In the genomic region with DNA sequence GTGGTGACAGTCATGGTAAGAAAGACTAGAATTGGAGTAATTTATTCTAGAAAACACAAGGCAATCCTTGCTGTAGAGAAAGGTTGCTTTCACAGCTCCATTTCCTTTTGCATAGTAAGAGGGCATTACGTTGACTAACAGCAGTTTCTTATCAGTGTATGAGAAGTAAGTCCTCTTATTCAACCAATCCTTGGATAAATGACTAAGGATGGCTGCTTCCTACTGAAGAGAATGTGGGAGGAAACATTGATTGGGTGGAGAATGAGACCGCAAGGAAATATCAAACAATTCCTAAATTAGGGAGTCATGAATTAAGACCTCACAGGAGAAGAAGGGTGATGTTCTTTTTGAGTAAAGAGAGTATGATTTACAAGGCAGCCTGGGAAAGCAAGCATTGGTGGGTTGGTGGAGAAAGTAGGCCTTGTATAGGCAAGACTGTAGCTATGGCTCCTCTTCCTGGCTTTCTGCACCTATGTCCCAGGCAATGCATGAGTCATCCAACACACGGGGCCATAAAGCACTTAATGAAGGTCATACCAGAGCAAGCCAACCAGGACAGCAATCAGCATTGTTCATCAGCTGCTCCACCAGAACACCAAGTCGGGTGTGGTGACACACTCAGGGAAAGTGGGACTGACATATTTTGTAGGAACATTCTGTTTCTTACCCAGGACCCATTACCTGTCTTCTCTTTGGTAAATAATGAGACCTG, we compare ENCODE assay signal across 16 cellular contexts. TPM values are rescaled to one million over a fixed set of nuclear protein-coding genes. Genes with fewer than 3 reads are reported as not detected.
DNase-seq lines count a peak whose midpoint lies in the region; ATAC-seq, FAIRE-seq and TF ChIP-seq lines count a peak whose summit lies in the region.
"Had no signal": no experiment of that assay in that cellular context is flagged by ENCODE, and none has a peak within 500 bp of the region (broad histone marks: within the 10 kb centered on the region; RNA-seq: fewer than 3 reads in every experiment).

No MANE protein-coding gene starts in this region.

- H3K36me3 ChIP-seq in bronchial epithelial cell (ENCODE audit: control insufficient read depth, insufficient read depth, low read length): no peaks in the 10 kb centered on the region
- no peaks in the 10 kb centered on the region for H3K36me3 ChIP-seq in mesendoderm (ENCODE audit: control insufficient read depth, insufficient read depth, low read length)

- no peak overlapping the region for H2AK5ac ChIP-seq in mesendoderm (ENCODE audit: low read length)

- no peak overlapping the region for H4K8ac ChIP-seq in mesendoderm (ENCODE audit: low read depth, low read length)

- H3K18ac ChIP-seq in mesendoderm (ENCODE audit: low read length): no peak overlapping the region

- H3K27ac ChIP-seq in mesendoderm (ENCODE audit: low read depth, low read length): no peak overlapping the region
- H3K27ac ChIP-seq: SK-N-MC, skin epidermis had no signal

- ATAC-seq in GM19455 (IDR thresholded peaks at IDR 0.05; ENCODE audit: unreplicated experiment): no peak
- no peak for ATAC-seq in HG02798 (IDR thresholded peaks at IDR 0.05; ENCODE audit: poor library complexity, unreplicated experiment)
- ATAC-seq: stimulated activated effector memory CD8-positive, alpha-beta T cell treated with anti-CD3 and anti-CD28 coated beads, Interleukin-12 subunit alpha, Interleukin-12 subunit beta, amount 100 ng/mL, for 72 hours had no signal

- no peak overlapping the region for H4K5ac ChIP-seq in mesendoderm (ENCODE audit: low read length)

- H3K4me2 ChIP-seq in mesendoderm (ENCODE audit: low read length): no peak overlapping the region

- no peak overlapping the region for H3K56ac ChIP-seq in mesendoderm (ENCODE audit: low read length)

- TF ChIP-seq CTCF in bronchial epithelial cell (IDR thresholded peaks at IDR 0.05; ENCODE audit: insufficient read depth, low read length, severe bottlenecking): no peak

- H3K23ac ChIP-seq in mesendoderm (ENCODE audit: low read length): no peak overlapping the region

- no peak overlapping the region for H2BK15ac ChIP-seq in mesendoderm (replicated peaks; ENCODE audit: low read depth)

- H3K79me2 ChIP-seq in mesendoderm (ENCODE audit: control insufficient read depth, insufficient read depth, low read length): no peaks in the 10 kb centered on the region

- no CpG with 5 or more reads among the region's 4 CpGs for WGBS in mesendoderm (ENCODE audit: extremely low coverage, insufficient coverage, low lambda C conversion rate)

- no peaks in the 10 kb centered on the region for H3K27me3 ChIP-seq in bronchial epithelial cell (ENCODE audit: control insufficient read depth, insufficient read depth, low read length)
- no peaks in the 10 kb centered on the region for H3K27me3 ChIP-seq in mesendoderm (ENCODE audit: insufficient read depth, low read length, poor library complexity)

- H2BK5ac ChIP-seq in mesendoderm (ENCODE audit: low read length): no peak overlapping the region

- peak; percentile 47 for FAIRE-seq in bronchial epithelial cell (lab: Jason Lieb, UNC)

- H3K9ac ChIP-seq in mesendoderm (ENCODE audit: low read length): no peak overlapping the region

- H2BK120ac ChIP-seq in mesendoderm (ENCODE audit: low read depth, low read length): no peak overlapping the region

- H3K4me3 ChIP-seq in bronchial epithelial cell (ENCODE audit: low read depth, low read length): no peak overlapping the region
- no peak overlapping the region for H3K4me3 ChIP-seq in mesendoderm (ENCODE audit: low read length)
- H3K4me3 ChIP-seq: SK-N-MC, skin epidermis had no signal

- H3K4me1 ChIP-seq in mesendoderm (ENCODE audit: control insufficient read depth, low read depth, low read length): no peaks in the 10 kb centered on the region

- no peak overlapping the region for H3K4ac ChIP-seq in mesendoderm (ENCODE audit: low read depth, low read length)

- peak; percentile 57 for DNase-seq in COLO829 (ENCODE audit: low spot score)
- peak; percentile 25 for DNase-seq in LHCN-M2 (ENCODE audit: low read depth)
- peak; percentile 78 for DNase-seq in bronchial epithelial cell (ENCODE audit: low read depth)
- DNase-seq in mesendoderm: peak; percentile 21
- DNase-seq in activated effector memory CD4-positive, alpha-beta T cell treated with anti-CD3 and anti-CD28 coated beads, Interleukin-2, amount 50 U/mL, for 16 hours: no peak
- DNase-seq in iPS-NIHi11 (ENCODE audit: low spot score): no peak
- DNase-seq: NCI-H1694, NCI-H510A had no signal

- no peaks in the 10 kb centered on the region for H3K79me1 ChIP-seq in mesendoderm (ENCODE audit: low read length)

RNA-seq across cellular contexts. Expression of gene MGAM, which starts 5.6 kb away (rescaled TPM):
- total RNA-seq in LHCN-M2 (2014; rRNA removed): 0.06 and 0.17 TPM in 2 replicates
- polyA plus RNA-seq in LHCN-M2 (2012): 0.02 TPM
- under 0.01 and 0.38 TPM in 2 replicates for total RNA-seq in bronchial epithelial cell
- polyA plus RNA-seq in mesendoderm (2013, experiment 1 of 2): 0.01 TPM
- 0.06 TPM for polyA plus RNA-seq in mesendoderm (2013, experiment 2 of 2)
- total RNA-seq: osteocyte had no signal
- polyA plus RNA-seq: AG04450 had no signal

RNA-seq across cellular contexts. Expression of gene TAS2R38, which starts 27.7 kb away (rescaled TPM):
- total RNA-seq in LHCN-M2 (2014; rRNA removed) (not detected in 2 replicates), bronchial epithelial cell (not detected in 2 replicates)
- polyA plus RNA-seq in LHCN-M2 (2012): not detected
- not detected for polyA plus RNA-seq in mesendoderm (2013, experiment 1 of 2)
- polyA plus RNA-seq in mesendoderm (2013, experiment 2 of 2): not detected
- total RNA-seq: osteocyte, ureter had no signal
- polyA plus RNA-seq: AG04450 had no signal

RNA-seq across cellular contexts. Expression of gene CLEC5A, which starts 54.5 kb away (rescaled TPM):
- not detected in 2 replicates for total RNA-seq in LHCN-M2 (2014; rRNA removed)
- not detected for polyA plus RNA-seq in LHCN-M2 (2012)
- not detected in 2 replicates for total RNA-seq in bronchial epithelial cell
- not detected for polyA plus RNA-seq in mesendoderm (2013, experiment 1 of 2)
- 0.07 TPM for polyA plus RNA-seq in mesendoderm (2013, experiment 2 of 2)
- total RNA-seq: osteocyte had no signal
- polyA plus RNA-seq: AG04450 had no signal

Comparison
In these comparisons a context has a peak if more than half of its experiments do, and no peak if none do; other contexts are left out.
1. DNase-seq: peak in COLO829 (single experiment), LHCN-M2 (single experiment), bronchial epithelial cell (single experiment) and mesendoderm (single experiment); none in activated effector memory CD4-positive, alpha-beta T cell treated with anti-CD3 and anti-CD28 coated beads, Interleukin-2, amount 50 U/mL, for 16 hours (single experiment) and iPS-NIHi11 (single experiment).